ENCODE assay signal across 1 cellular context in genomic region chr16:81928975-81929374, GRCh38.
TF ChIP-seq lines count a peak whose summit lies in the region.

No MANE protein-coding gene starts in this region.

TF ChIP-seq in K562, 482 proteins besides CTCF, POLR2A, EP300 and RAD21 (continued from another document):
- TF ChIP-seq PKNOX1 (IDR thresholded peaks at IDR 0.05) (peak; percentile 68), TBP (optimal IDR thresholded peaks at IDR 0.05; ENCODE audit: low read depth, low read length) (no peak), FOS (IDR thresholded peaks at IDR 0.05; ENCODE audit: extremely low read depth, insufficient read length) (no peak), ZNF217 (CRISPR knock-in tag; IDR thresholded peaks at IDR 0.05) (no peak), ZNF431 (CRISPR knock-in tag; IDR thresholded peaks at IDR 0.05) (0 out of 2 replicates have a peak, but pooled peaks have one; percentile 24), KDM2B (CRISPR knock-in tag; IDR thresholded peaks at IDR 0.05) (no peak), ZBTB43 (CRISPR knock-in tag; IDR thresholded peaks at IDR 0.05) (no peak), SPI1 (IDR thresholded peaks at IDR 0.05; ENCODE audit: borderline replicate concordance, low read depth, low read length) (no peak), SP1 (CRISPR knock-in tag; IDR thresholded peaks at IDR 0.05) (no peak), TAF15 (IDR thresholded peaks at IDR 0.05; ENCODE audit: low read depth, low read length) (no peak), PHF20 (IDR thresholded peaks at IDR 0.05; ENCODE audit: partially characterized antibody) (peak; percentile 60), ZFP1 (CRISPR knock-in tag; IDR thresholded peaks at IDR 0.05) (no peak)
